In the genomic region with DNA sequence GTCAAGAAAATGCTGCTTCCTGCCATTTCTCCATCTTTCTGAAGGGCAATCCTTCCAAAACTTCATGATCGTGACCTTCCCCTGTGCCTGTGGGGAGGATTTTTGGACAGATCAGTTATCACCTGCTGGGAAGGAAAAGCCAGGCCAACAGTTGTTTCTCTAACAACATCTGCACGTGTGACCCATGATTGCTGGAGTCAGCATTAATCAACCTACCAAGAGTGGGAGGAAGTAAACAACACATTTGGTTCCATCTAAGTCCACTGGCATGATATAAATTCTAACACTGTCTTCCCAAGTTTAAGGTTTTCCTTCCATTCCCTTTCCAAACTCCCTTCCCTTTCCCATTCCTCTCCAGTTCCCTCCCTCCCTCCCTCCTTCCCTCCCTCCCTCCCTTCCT, we compare ENCODE assay signal across 1 cellular context.
TF ChIP-seq lines count a peak whose summit lies in the region.

No MANE protein-coding gene starts in this region.

TF ChIP-seq in A549, 52 proteins besides CTCF, POLR2A, EP300 and RAD21 (continued from another document):
- TF ChIP-seq SREBF2 (IDR thresholded peaks at IDR 0.05): no peak
- peak; percentile 53 for TF ChIP-seq MAFK (IDR thresholded peaks at IDR 0.05; ENCODE audit: partially characterized antibody)
TF ChIP-seq in A549: peak in this region for 1.
